18 cellular contexts compared by ENCODE assay signal in genomic region chrX:74195120-74195519, GRCh38.
DNase-seq lines count a peak whose midpoint lies in the region; FAIRE-seq and TF ChIP-seq lines count a peak whose summit lies in the region.
"Had no signal": no experiment of that assay in that cellular context is flagged by ENCODE, and none has a peak within 500 bp of the region (broad histone marks: within the 10 kb centered on the region; RNA-seq: fewer than 3 reads in every experiment).

No MANE protein-coding gene starts in this region.

- no peak overlapping the region for H3K56ac ChIP-seq in H1 (replicated peaks; ENCODE audit: insufficient read length, low read depth, low read length)

- H3K4me1 ChIP-seq in left ventricle myocardium inferior = no peaks in the 10 kb centered on the region
- H3K4me1 ChIP-seq in H1 (replicated peaks in 1 of 4; ENCODE audit: control insufficient read depth in 3 of 4, insufficient read depth in 4 of 4, low read length in 3 of 4) = no peaks in the 10 kb centered on the region
- H3K4me1 ChIP-seq in endodermal cell (ENCODE audit: control insufficient read depth, insufficient read depth, low read length) = no peaks in the 10 kb centered on the region
- H3K4me1 ChIP-seq in small intestine (ENCODE audit: control insufficient read depth in 2 of 2, insufficient read depth in 1 of 2, low read depth in 1 of 2, low read length in 1 of 2) = no peaks in the 10 kb centered on the region

- no peaks in the 10 kb centered on the region for H4K20me1 ChIP-seq in H1 (replicated peaks in 1 of 2; ENCODE audit: control insufficient read depth in 1 of 2, insufficient read depth in 2 of 2, low read length in 2 of 2)

- no peak overlapping the region for H3K23ac ChIP-seq in H1 (ENCODE audit: insufficient read length)

- no peak overlapping the region for H4K91ac ChIP-seq in H1 (replicated peaks; ENCODE audit: insufficient read length, low read length)

- no peak overlapping the region for H2AFZ ChIP-seq in H1 (ENCODE audit: low read length)
- H2AFZ ChIP-seq: GM23338 had no signal

- no peak overlapping the region for H2AK5ac ChIP-seq in H1 (ENCODE audit: low read depth, low read length)

- TF ChIP-seq CTCF in left ventricle myocardium inferior (IDR thresholded peaks at IDR 0.05; ENCODE audit: borderline replicate concordance) (no peak), H1 (IDR thresholded peaks at IDR 0.05; ENCODE audit: control extremely low read depth in 1 of 3, insufficient read depth in 1 of 3, low read depth in 1 of 3, low read length in 3 of 3) (no peak), nephron progenitor cell (IDR thresholded peaks at IDR 0.05) (no peak), endodermal cell (conservative IDR thresholded peaks at IDR 0.05) (no peak)

- CTCF ChIA-PET in H1 (lab: Charles Lee; ENCODE audit: partially characterized antibody) = no interaction called here

- no peak overlapping the region for H3K4me2 ChIP-seq in H1 (ENCODE audit: insufficient read depth in 1 of 2, low read depth in 2 of 2, low read length in 2 of 2)
- H3K4me2 ChIP-seq: GM23338 had no signal

- H3K27me3 ChIP-seq in left ventricle myocardium inferior (ENCODE audit: low read depth) = no peaks in the 10 kb centered on the region
- no peaks in the 10 kb centered on the region for H3K27me3 ChIP-seq in H1 (replicated peaks in 1 of 4; ENCODE audit: control insufficient read depth in 3 of 4, extremely low read depth in 1 of 4, insufficient read depth in 3 of 4, low read length in 3 of 4)
- no peaks in the 10 kb centered on the region for H3K27me3 ChIP-seq in endodermal cell (ENCODE audit: control insufficient read depth, insufficient read depth, low read length, poor library complexity, severe bottlenecking)
- H3K27me3 ChIP-seq in small intestine (ENCODE audit: control insufficient read depth in 2 of 2, insufficient read depth in 2 of 2, low read length in 2 of 2) = no peaks in the 10 kb centered on the region

- H3K27ac Mint-ChIP-seq in nephron progenitor cell = peak overlapping the region; percentile 52
- no peak overlapping the region for H3K27ac Mint-ChIP-seq in endodermal cell
- H3K27ac Mint-ChIP-seq: CD4-positive, alpha-beta memory T cell; GM23338 had no signal

- intact Hi-C loops in left ventricle myocardium inferior (cut with micrococcal nuclease) (no loop called here), cardiac septum (cut with DNase I) (no loop called here)

- H3K9me3 Mint-ChIP-seq in nephron progenitor cell (peaks cover 53% of the 10 kb centered on the region), endodermal cell (no peaks in the 10 kb centered on the region)

- H2BK5ac ChIP-seq in H1 (ENCODE audit: low read depth, low read length) = no peak overlapping the region

- FAIRE-seq in H1 (lab: Jason Lieb, UNC) (no peak), small intestine (lab: Jason Lieb, UNC) (no peak)
- FAIRE-seq: GM18507, H54 had no signal

- no peak for TF ChIP-seq RAD21 in H1 (IDR thresholded peaks at IDR 0.05 in 1 of 2, conservative IDR thresholded peaks at IDR 0.05 in 1 of 2; ENCODE audit: low read depth in 2 of 2, low read length in 2 of 2)

- no peak overlapping the region for H3K4me3 ChIP-seq in left ventricle myocardium inferior
- no peak overlapping the region for H3K4me3 ChIP-seq in H1 (ENCODE audit: extremely low read depth in 1 of 4, insufficient read depth in 2 of 4, low read depth in 3 of 4, low read length in 4 of 4)
- no peak overlapping the region for H3K4me3 ChIP-seq in endodermal cell (ENCODE audit: low read length)
- H3K4me3 ChIP-seq in small intestine (ENCODE audit: low read depth in 1 of 2, low read length in 2 of 2) = no peak overlapping the region
- H3K4me3 ChIP-seq: GM23338, HAP-1 had no signal

- H3K36me3 ChIP-seq in left ventricle myocardium inferior (no peaks in the 10 kb centered on the region), H1 (ENCODE audit: control insufficient read depth in 2 of 4, insufficient read depth in 4 of 4, low read length in 3 of 4) (peaks cover 0 to 2% (median 0%) of the 10 kb centered on the region in 4 experiments; a peak in 2 of 8 replicates), endodermal cell (ENCODE audit: control insufficient read depth, insufficient read depth, low read length) (no peaks in the 10 kb centered on the region), small intestine (ENCODE audit: control insufficient read depth in 2 of 2, insufficient read depth in 2 of 2, low read length in 2 of 2) (no peaks in the 10 kb centered on the region)
- H3K36me3 ChIP-seq: HAP-1 had no signal

- H3K18ac ChIP-seq in H1 (ENCODE audit: extremely low read depth, low read length) = no peak overlapping the region

- H3K27ac ChIP-seq in left ventricle myocardium inferior (replicated peaks) = peak overlapping the region; percentile 50
- no peak overlapping the region for H3K27ac ChIP-seq in H1 (ENCODE audit: low read depth, low read length)
- no peak overlapping the region for H3K27ac ChIP-seq in endodermal cell (ENCODE audit: low read depth, low read length)
- H3K27ac ChIP-seq in small intestine (ENCODE audit: low read depth in 1 of 2, low read length in 1 of 2) = no peak overlapping the region

- no peak for TF ChIP-seq EP300 in H1 (IDR thresholded peaks at IDR 0.05; ENCODE audit: borderline replicate concordance in 1 of 2, low read depth in 2 of 2, low read length in 2 of 2)

- no peak overlapping the region for H4K8ac ChIP-seq in H1 (ENCODE audit: extremely low read depth, insufficient read depth, low read length)

- H3K14ac ChIP-seq in H1 (ENCODE audit: insufficient read length) = no peak overlapping the region

- H3K27me3 Mint-ChIP-seq in nephron progenitor cell (ENCODE audit: low read depth, poor library complexity) = no peaks in the 10 kb centered on the region
- H3K27me3 Mint-ChIP-seq in endodermal cell (ENCODE audit: insufficient read depth) = no peaks in the 10 kb centered on the region
- H3K27me3 Mint-ChIP-seq: CD4-positive, alpha-beta memory T cell had no signal

- H3K9ac ChIP-seq in H1 (replicated peaks in 1 of 4; ENCODE audit: extremely low read depth in 1 of 4, low read depth in 3 of 4, low read length in 3 of 4) (no peak overlapping the region), endodermal cell (ENCODE audit: extremely low read depth, low read length, poor library complexity, severe bottlenecking) (no peak overlapping the region)

- H3K36me3 Mint-ChIP-seq in nephron progenitor cell (ENCODE audit: low read depth) = peaks cover 78% of the 10 kb centered on the region
- peaks cover 28% of the 10 kb centered on the region for H3K36me3 Mint-ChIP-seq in endodermal cell (ENCODE audit: low read depth)

- 100% methylated on average over 2 of the region's 2 CpGs; no CpG with 5 or more reads in 1 of the 2 experiments for WGBS in H1 (ENCODE audit: extremely low coverage in 1 of 2, insufficient coverage in 1 of 2, insufficient read length in 1 of 2, insufficient replicate concordance in 2 of 2, low coverage in 1 of 2, low lambda C conversion rate in 2 of 2, missing lambda C conversion rate in 1 of 2), 2 experiments
- WGBS in endodermal cell (ENCODE audit: insufficient coverage in 1 of 2, insufficient read length in 1 of 2), 2 experiments = 100% methylated on average over 2 of the region's 2 CpGs; no CpG with 5 or more reads in 1 of the 2 experiments
- WGBS in small intestine, 3 donors = 93 to 100% (median 100%) methylated on average over 2 of the region's 2 CpGs

- H4K5ac ChIP-seq in H1 (ENCODE audit: insufficient read length, low read depth, low read length) = no peak overlapping the region

- H3K4me1 Mint-ChIP-seq in nephron progenitor cell (no peaks in the 10 kb centered on the region), endodermal cell (no peaks in the 10 kb centered on the region)
- H3K4me1 Mint-ChIP-seq: CD4-positive, alpha-beta memory T cell had no signal

- no peaks in the 10 kb centered on the region for H3K23me2 ChIP-seq in H1 (ENCODE audit: low read depth, low read length)

- no peak for TF ChIP-seq POLR2A in H1 (IDR thresholded peaks at IDR 0.05; ENCODE audit: control extremely low read depth in 1 of 2, low read depth in 2 of 2, low read length in 2 of 2)

- POLR2A ChIA-PET in H1 (lab: Charles Lee; ENCODE audit: partially characterized antibody) = no interaction called here

- no peak overlapping the region for H3K4ac ChIP-seq in H1 (replicated peaks; ENCODE audit: insufficient read length, low read depth, low read length)

- no peaks in the 10 kb centered on the region for H3K79me1 ChIP-seq in H1 (ENCODE audit: low read depth, low read length)

- DNase-seq in left ventricle myocardium inferior = no peak
- no peak for DNase-seq in cardiac septum (ENCODE audit: low spot score)
- no peak for DNase-seq in H1 (ENCODE audit: low read depth in 1 of 2, low spot score in 2 of 2)
- no peak for DNase-seq in nephron progenitor cell
- no peak for DNase-seq in hepatic stellate cell (ENCODE audit: low spot score)
- DNase-seq in endodermal cell = no peak
- DNase-seq in small intestine = no peak
- DNase-seq: C1 segment of cervical spinal cord; Calu3; CD4-positive, alpha-beta memory T cell; COR-L47; DMS53; DMS79 treated with DMSO at 0.1 percent for 48 hours; GF-D8 had no signal

- no peaks in the 10 kb centered on the region for H3K79me2 ChIP-seq in H1 (ENCODE audit: control insufficient read depth in 1 of 2, insufficient read depth in 2 of 2, low read length in 2 of 2)

- H3K4me3 Mint-ChIP-seq in nephron progenitor cell = no peak overlapping the region
- no peak overlapping the region for H3K4me3 Mint-ChIP-seq in endodermal cell
- H3K4me3 Mint-ChIP-seq: CD4-positive, alpha-beta memory T cell; GM23338 had no signal

- no peaks in the 10 kb centered on the region for H3K9me3 ChIP-seq in left ventricle myocardium inferior (replicated peaks)
- peaks cover 0 to 7% of the 10 kb centered on the region in 2 experiments; a peak in 1 of 4 replicates for H3K9me3 ChIP-seq in H1 (ENCODE audit: insufficient read depth in 2 of 2, low read depth in 1 of 2, low read length in 1 of 2)
- H3K9me3 ChIP-seq in endodermal cell (ENCODE audit: control insufficient read depth, low read length) = no peaks in the 10 kb centered on the region
- H3K9me3 ChIP-seq in small intestine (ENCODE audit: control insufficient read depth, low read depth) = no peaks in the 10 kb centered on the region
- H3K9me3 ChIP-seq: HAP-1 had no signal

- no peak overlapping the region for H2BK12ac ChIP-seq in H1 (ENCODE audit: low read depth, low read length)

- H2BK20ac ChIP-seq in H1 (ENCODE audit: low read length) = no peak overlapping the region

- H2BK15ac ChIP-seq in H1 (ENCODE audit: low read length) = no peak overlapping the region

- no peak overlapping the region for H2BK120ac ChIP-seq in H1 (replicated peaks; ENCODE audit: low read depth, low read length)

TF ChIP-seq in H1, 55 proteins besides CTCF, POLR2A, EP300 and RAD21:
- TF ChIP-seq, protein P1, sequence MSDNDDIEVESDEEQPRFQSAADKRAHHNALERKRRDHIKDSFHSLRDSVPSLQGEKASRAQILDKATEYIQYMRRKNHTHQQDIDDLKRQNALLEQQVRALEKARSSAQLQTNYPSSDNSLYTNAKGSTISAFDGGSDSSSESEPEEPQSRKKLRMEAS (IDR thresholded peaks at IDR 0.05) = 0 out of 2 replicates have a peak, but pooled peaks have one; percentile 5
- TF ChIP-seq POU5F1 (IDR thresholded peaks at IDR 0.05; ENCODE audit: low read depth, low read length) = no peak
